31 cellular contexts compared by ENCODE assay signal in genomic region chr9:136355616-136356557, GRCh38. TPM values are rescaled to one million over a fixed set of nuclear protein-coding genes. Genes with fewer than 3 reads are reported as not detected.
DNase-seq lines count a peak whose midpoint lies in the region; ATAC-seq and TF ChIP-seq lines count a peak whose summit lies in the region.
"Had no signal": no experiment of that assay in that cellular context is flagged by ENCODE, and none has a peak within 500 bp of the region (broad histone marks: within the 10 kb centered on the region; RNA-seq: fewer than 3 reads in every experiment).

No MANE protein-coding gene starts in this region.

- intact Hi-C loops in stomach (cut with DNase I; ENCODE audit: low total_unique reads): no loop called here

- no peak for TF ChIP-seq EP300 in stomach (IDR thresholded peaks at IDR 0.05)

- no peak for TF ChIP-seq POLR2A in stomach (IDR thresholded peaks at IDR 0.05)

- no peak for ATAC-seq in GM21737 (IDR thresholded peaks at IDR 0.05; ENCODE audit: unreplicated experiment)
- ATAC-seq in naive thymus-derived CD8-positive, alpha-beta T cell: no peak
- ATAC-seq: activated T-cell treated with anti-CD3 and anti-CD28 coated beads, Interleukin-2, amount 50 U/mL, for 4 hours; effector memory CD8-positive, alpha-beta T cell; GM12878; natural killer cell; psoas muscle; SK-N-SH treated with all-trans-retinoic acid at 6 μM for 48 hours; stimulated activated naive B cell treated with anti-CD40 and anti-IgM and Interleukin-4, amounts not matched to agents 10 μg/mL and 1 μg/mL and 100 μg/mL, for 72 hours had no signal

- POLR2A ChIA-PET in AG04450 (lab: Yijun Ruan, JAX): interaction anchor here (1.0 to 2.6 kb wide), 2 partner anchors 7 to 30 kb away, joined by 3 to 9 read pairs; partner anchors contain the start of gene DNLZ
- POLR2A ChIA-PET in naive thymus-derived CD8-positive, alpha-beta T cell (lab: Charles Lee): no interaction called here

- peaks cover 13% of the 10 kb centered on the region for H3K4me1 ChIP-seq in NT2/D1 (ENCODE audit: insufficient read depth, insufficient read length)
- peaks cover 21% of the 10 kb centered on the region for H3K4me1 ChIP-seq in mesodermal cell (ENCODE audit: control insufficient read depth, insufficient read depth, low read length, poor library complexity, severe bottlenecking)
- peaks cover 5 to 40% (median 15%) of the 10 kb centered on the region in 4 donors for H3K4me1 ChIP-seq in stomach
- H3K4me1 ChIP-seq: HAP-1, psoas muscle had no signal

- H3K9me3 ChIP-seq in AG04450 (ENCODE audit: control insufficient read depth, insufficient read depth, low read length) (no peaks in the 10 kb centered on the region; the same call in 1 of the 2 replicates), NT2/D1 (ENCODE audit: insufficient read depth, low read length) (no peaks in the 10 kb centered on the region), mesodermal cell (ENCODE audit: control insufficient read depth, low read length) (no peaks in the 10 kb centered on the region), stomach (no peaks in the 10 kb centered on the region)
- H3K9me3 ChIP-seq: HAP-1, psoas muscle, upper lobe of left lung had no signal

- H3K27me3 ChIP-seq in AG04450 (ENCODE audit: control insufficient read depth, insufficient read depth, low read length) (no peaks in the 10 kb centered on the region), NT2/D1 (ENCODE audit: insufficient read depth, insufficient read length) (no peaks in the 10 kb centered on the region), stomach (no peaks in the 10 kb centered on the region)
- H3K27me3 ChIP-seq: upper lobe of left lung had no signal

- H3K36me3 ChIP-seq in NT2/D1 (ENCODE audit: insufficient read depth, insufficient read length, low read length): peaks cover 49% of the 10 kb centered on the region
- H3K36me3 ChIP-seq in mesodermal cell (ENCODE audit: control insufficient read depth, insufficient read depth, low read length): peaks cover 19% of the 10 kb centered on the region
- peaks cover 2 to 39% (median 29%) of the 10 kb centered on the region in 4 donors for H3K36me3 ChIP-seq in stomach
- H3K36me3 ChIP-seq: HAP-1 had no signal

- H3K4me3 Mint-ChIP-seq in naive thymus-derived CD8-positive, alpha-beta T cell: no peak overlapping the region
- H3K4me3 Mint-ChIP-seq: activated T-cell treated with anti-CD3 and anti-CD28 coated beads, Interleukin-2, amount 50 U/mL, for 4 hours; effector memory CD8-positive, alpha-beta T cell; natural killer cell; stimulated activated naive B cell treated with anti-CD40 and anti-IgM and Interleukin-4, amounts not matched to agents 10 μg/mL and 1 μg/mL and 100 μg/mL, for 72 hours; T-helper 1 cell treated with Interleukin-12 subunit alpha and Interleukin-12 subunit beta and Interleukin-4 antibody, amounts not matched to agents 30 μg/mL and 1 μg/mL, for 36 hours had no signal

- 91 to 94% methylated on average over 46 to 52 of the region's 54 CpGs for WGBS in mesodermal cell (ENCODE audit: insufficient coverage in 2 of 2), 2 experiments
- 77 to 83% (median 79%) methylated on average over 40 to 54 of the region's 54 CpGs for WGBS in stomach, 5 donors

- peak overlapping the region; percentile 50 for H3K9ac ChIP-seq in NT2/D1 (ENCODE audit: insufficient read length, low read depth)

- DNase-seq in AG04450 (ENCODE audit: low read depth, low spot score) (no peak), NT2/D1 (ENCODE audit: low read depth, low spot score) (no peak), stomach (no peak)
- DNase-seq in naive thymus-derived CD8-positive, alpha-beta T cell: no peak
- DNase-seq: activated CD4-positive, alpha-beta T cell treated with anti-CD3 and anti-CD28 coated beads, Interleukin-2, amount 50 U/mL, for 1 hour; activated CD4-positive, CD25-positive, alpha-beta regulatory T cell; activated gamma-delta T cell; activated T-cell treated with anti-CD3 and anti-CD28 coated beads, Interleukin-2, amount 50 U/mL, for 4 hours; C1 segment of cervical spinal cord; central memory CD4-positive, alpha-beta T cell; cortex of kidney; effector memory CD8-positive, alpha-beta T cell; erythroblast; glutamatergic neuron; islet precursor cell; Karpas-422; midbrain; natural killer cell; NCI-H1417 treated with DMSO at 0.1 percent for 48 hours; NCI-H2081; NCI-H524 treated with DMSO at 0.1 percent for 48 hours; psoas muscle; stimulated activated naive B cell treated with anti-CD40 and anti-IgM and Interleukin-4, amounts not matched to agents 10 μg/mL and 1 μg/mL and 100 μg/mL, for 72 hours; upper lobe of left lung had no signal

- H3K4me1 Mint-ChIP-seq in naive thymus-derived CD8-positive, alpha-beta T cell: no peaks in the 10 kb centered on the region
- H3K4me1 Mint-ChIP-seq: natural killer cell had no signal

- CTCF ChIA-PET in AG04450 (lab: Charles Lee): no interaction called here

- H3K9me3 Mint-ChIP-seq in naive thymus-derived CD8-positive, alpha-beta T cell: no peaks in the 10 kb centered on the region
- H3K9me3 Mint-ChIP-seq: activated T-cell treated with anti-CD3 and anti-CD28 coated beads, Interleukin-2, amount 50 U/mL, for 4 hours; effector memory CD8-positive, alpha-beta T cell; natural killer cell; stimulated activated naive B cell treated with anti-CD40 and anti-IgM and Interleukin-4, amounts not matched to agents 10 μg/mL and 1 μg/mL and 100 μg/mL, for 72 hours; T-helper 1 cell treated with Interleukin-12 subunit alpha and Interleukin-12 subunit beta and Interleukin-4 antibody, amounts not matched to agents 30 μg/mL and 1 μg/mL, for 36 hours had no signal

- H3K36me3 Mint-ChIP-seq in naive thymus-derived CD8-positive, alpha-beta T cell: no peaks in the 10 kb centered on the region
- H3K36me3 Mint-ChIP-seq: natural killer cell had no signal

- no peaks in the 10 kb centered on the region for H3K27me3 Mint-ChIP-seq in naive thymus-derived CD8-positive, alpha-beta T cell
- H3K27me3 Mint-ChIP-seq: effector memory CD8-positive, alpha-beta T cell; stimulated activated naive B cell treated with anti-CD40 and anti-IgM and Interleukin-4, amounts not matched to agents 10 μg/mL and 1 μg/mL and 100 μg/mL, for 72 hours had no signal

- no peak overlapping the region for H3K4me3 ChIP-seq in AG04450 (ENCODE audit: low read depth, low read length)
- H3K4me3 ChIP-seq in NT2/D1 (ENCODE audit: insufficient read length, low read depth): no peak overlapping the region
- no peak overlapping the region for H3K4me3 ChIP-seq in mesodermal cell (ENCODE audit: extremely low read depth, insufficient read depth, low read length, poor library complexity, severe bottlenecking)
- H3K4me3 ChIP-seq in stomach: no peak overlapping the region
- H3K4me3 ChIP-seq: GM12878, HAP-1, psoas muscle, upper lobe of left lung had no signal

- H3K27ac ChIP-seq in AG04450 (ENCODE audit: low read depth, low read length) (peak overlapping the region; percentile 21), mesodermal cell (ENCODE audit: low read depth, low read length, severe bottlenecking) (peak overlapping the region; percentile 16), stomach (no peak overlapping the region)
- H3K27ac ChIP-seq: psoas muscle had no signal

- no peak overlapping the region for H3K27ac Mint-ChIP-seq in naive thymus-derived CD8-positive, alpha-beta T cell
- H3K27ac Mint-ChIP-seq: effector memory CD8-positive, alpha-beta T cell; natural killer cell; stimulated activated naive B cell treated with anti-CD40 and anti-IgM and Interleukin-4, amounts not matched to agents 10 μg/mL and 1 μg/mL and 100 μg/mL, for 72 hours; T-helper 1 cell treated with Interleukin-12 subunit alpha and Interleukin-12 subunit beta and Interleukin-4 antibody, amounts not matched to agents 30 μg/mL and 1 μg/mL, for 36 hours had no signal

- TF ChIP-seq CTCF in AG04450 (IDR thresholded peaks at IDR 0.05; ENCODE audit: low read depth, low read length): no peak
- TF ChIP-seq CTCF in stomach (IDR thresholded peaks at IDR 0.05): no peak

RNA-seq across cellular contexts. Expression of gene DNLZ, which starts 7.7 kb away (rescaled TPM):
- polyA plus RNA-seq in AG04450 (2011; rRNA removed) (3.7 and 4.7 TPM in 2 replicates), stomach (10 to 100 TPM; 13.9 to 16.8 (median 15.0) TPM)
- polyA minus RNA-seq in AG04450 (2011; rRNA and poly(A)+ RNA removed): 0.74 and 0.96 TPM in 2 replicates
- 13.4 TPM for polyA plus RNA-seq in mesodermal cell (2013, experiment 1 of 2)
- 10.4 TPM for polyA plus RNA-seq in mesodermal cell (2013, experiment 2 of 2)
- 10 to 100 TPM; 32.8 to 33.3 TPM for total RNA-seq in naive thymus-derived CD8-positive, alpha-beta T cell
- 10 to 100 TPM; 51.6 to 58.1 (median 52.9) TPM for polyA plus RNA-seq in naive thymus-derived CD8-positive, alpha-beta T cell
- total RNA-seq in stomach: 10 to 100 TPM in 1 of 5 donors, 1 to 10 TPM in 3, not detected in 1; 1.3 to 10.1 (median 7.4) TPM

RNA-seq across cellular contexts. Expression of gene CARD9, which starts 17.6 kb away (rescaled TPM):
- 0.63 and 0.93 TPM in 2 replicates for polyA plus RNA-seq in AG04450 (2011; rRNA removed)
- 0.51 and 0.87 TPM in 2 replicates for polyA minus RNA-seq in AG04450 (2011; rRNA and poly(A)+ RNA removed)
- 0.37 TPM for polyA plus RNA-seq in mesodermal cell (2013, experiment 1 of 2)
- polyA plus RNA-seq in mesodermal cell (2013, experiment 2 of 2): 0.40 TPM
- total RNA-seq in naive thymus-derived CD8-positive, alpha-beta T cell: under 1 TPM; 0.70 to 0.85 TPM
- polyA plus RNA-seq in naive thymus-derived CD8-positive, alpha-beta T cell: under 1 TPM; 0.08 to 0.21 (median 0.12) TPM
- 1 to 10 TPM in 3 of 5 donors, under 1 TPM in 1, not detected in 1; 0.92 to 8.2 (median 1.6) TPM for total RNA-seq in stomach
- polyA plus RNA-seq in stomach: 1 to 10 TPM in 2 of 3 donors, under 1 TPM in 1; 0.92 to 2.0 (median 1.1) TPM

RNA-seq across cellular contexts. Expression of gene GPSM1, which starts 28.5 kb away (rescaled TPM):
- polyA plus RNA-seq in AG04450 (2011; rRNA removed): 22.5 and 32.8 TPM in 2 replicates
- 20.8 and 28.2 TPM in 2 replicates for polyA minus RNA-seq in AG04450 (2011; rRNA and poly(A)+ RNA removed)
- polyA plus RNA-seq in mesodermal cell (2013, experiment 1 of 2): 47.8 TPM
- 38.3 TPM for polyA plus RNA-seq in mesodermal cell (2013, experiment 2 of 2)
- 10 to 100 TPM; 10.0 to 11.6 TPM for total RNA-seq in naive thymus-derived CD8-positive, alpha-beta T cell
- under 1 TPM; 0.50 to 0.98 (median 0.82) TPM for polyA plus RNA-seq in naive thymus-derived CD8-positive, alpha-beta T cell
- total RNA-seq in stomach: 10 to 100 TPM in 3 of 5 donors, 1 to 10 TPM in 2; 3.5 to 16.5 (median 14.6) TPM
- 10 to 100 TPM in 1 of 3 donors, 1 to 10 TPM in 2; 6.3 to 17.4 (median 9.6) TPM for polyA plus RNA-seq in stomach

RNA-seq across cellular contexts. Expression of gene SNAPC4, which starts 44.1 kb away (rescaled TPM):
- polyA plus RNA-seq in AG04450 (2011; rRNA removed) (2.2 and 2.4 TPM in 2 replicates), stomach (1 to 10 TPM; 2.9 to 4.6 (median 4.1) TPM)
- polyA minus RNA-seq in AG04450 (2011; rRNA and poly(A)+ RNA removed): 3.4 and 5.4 TPM in 2 replicates
- polyA plus RNA-seq in mesodermal cell (2013, experiment 1 of 2): 11.4 TPM
- polyA plus RNA-seq in mesodermal cell (2013, experiment 2 of 2): 10.1 TPM
- 10 to 100 TPM; 13.7 to 15.6 TPM for total RNA-seq in naive thymus-derived CD8-positive, alpha-beta T cell
- 1 to 10 TPM in 2 of 3 donors, under 1 TPM in 1; 0.90 to 2.0 (median 1.3) TPM for polyA plus RNA-seq in naive thymus-derived CD8-positive, alpha-beta T cell
- total RNA-seq in stomach: 10 to 100 TPM in 1 of 5 donors, 1 to 10 TPM in 4; 1.8 to 58.2 (median 5.8) TPM

RNA-seq across cellular contexts. Expression of gene CCDC187, which starts 52.0 kb away (rescaled TPM):
- not detected in 2 replicates for polyA plus RNA-seq in AG04450 (2011; rRNA removed)
- polyA minus RNA-seq in AG04450 (2011; rRNA and poly(A)+ RNA removed): not detected in 2 replicates
- polyA plus RNA-seq in mesodermal cell (2013, experiment 1 of 2): not detected
- not detected for polyA plus RNA-seq in mesodermal cell (2013, experiment 2 of 2)
- not detected for total RNA-seq in naive thymus-derived CD8-positive, alpha-beta T cell
- polyA plus RNA-seq in naive thymus-derived CD8-positive, alpha-beta T cell: not detected
- total RNA-seq in stomach: 1 to 10 TPM in 2 of 5 donors, under 1 TPM in 2, not detected in 1; 0.45 to 2.8 (median 1.7) TPM
- under 1 TPM; 0.12 to 0.31 (median 0.18) TPM for polyA plus RNA-seq in stomach
- total RNA-seq: omental fat pad, psoas muscle had no signal
- polyA plus RNA-seq: psoas muscle had no signal

Comparison
In these comparisons a context has a peak if more than half of its experiments do, and no peak if none do; other contexts are left out.
1. H3K27ac ChIP-seq: peak in AG04450 (single experiment) and mesodermal cell (single experiment); none in stomach (0 of 5).